10 cellular contexts compared by ENCODE assay signal in genomic region chr1:156537027-156537426, GRCh38. TPM values are rescaled to one million over a fixed set of nuclear protein-coding genes. Genes with fewer than 3 reads are reported as not detected.
"Had no signal": no experiment of that assay in that cellular context is flagged by ENCODE, and none has a peak within 500 bp of the region (broad histone marks: within the 10 kb centered on the region; RNA-seq: fewer than 3 reads in every experiment).

No MANE protein-coding gene starts in this region.

- H3K4me3 ChIP-seq: GM23338 had no signal

- H3K27ac ChIP-seq: HL-60 had no signal

- H3K36me3 Mint-ChIP-seq: IgD-negative memory B cell had no signal

- H3K4me3 Mint-ChIP-seq: GM23338, H9, IgD-negative memory B cell had no signal

- H3K9me3 Mint-ChIP-seq: GM23338, H9, IgD-negative memory B cell had no signal

- DNase-seq: H9, HCEC 1CT, KBM-7 had no signal

- H3K27me3 Mint-ChIP-seq: IgD-negative memory B cell had no signal

- FAIRE-seq: H1, H54, HepG2 had no signal

- H3K27ac Mint-ChIP-seq: GM23338, H9 had no signal

- ATAC-seq: GM23338, HepG2 had no signal

RNA-seq across cellular contexts. Expression of gene TTC24, which starts 42.5 kb away (rescaled TPM):
- total RNA-seq: GM23338, H1, HT1080 had no signal
